ENCODE assay signal across 10 cellular contexts in the genomic region with DNA sequence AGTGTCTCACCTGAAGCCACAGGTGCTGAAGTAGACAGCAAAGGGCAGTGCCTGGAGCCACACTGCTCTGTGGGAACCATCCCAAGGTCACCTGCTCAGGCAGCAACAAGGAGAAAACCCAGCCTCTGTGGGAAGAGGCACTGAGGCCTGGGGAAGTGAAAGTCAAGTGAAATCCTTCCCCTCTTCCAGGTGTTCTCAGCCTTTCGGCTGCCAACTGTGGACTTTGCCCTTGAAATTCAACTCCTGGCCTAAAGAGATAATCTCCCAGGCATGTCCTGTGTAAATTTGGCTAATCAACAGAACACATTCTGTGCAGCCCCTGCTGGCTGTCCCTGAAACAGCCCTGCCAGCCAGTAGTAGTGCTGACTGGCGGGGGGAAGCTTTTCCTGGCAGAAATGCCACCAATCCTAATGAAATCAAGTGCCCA.
A peak's percentile ranks its signal among the peaks of the same experiment; 100 is the strongest.
DNase-seq lines count a peak whose midpoint lies in the region; ATAC-seq and TF ChIP-seq lines count a peak whose summit lies in the region.
"Had no signal": no experiment of that assay in that cellular context is flagged by ENCODE, and none has a peak within 500 bp of the region (broad histone marks: within the 10 kb centered on the region; RNA-seq: fewer than 3 reads in every experiment).

No MANE protein-coding gene starts in this region.

- H3K27ac ChIP-seq in SK-N-SH (ENCODE audit: low read depth in 2 of 2, low read length in 1 of 2) = no peak overlapping the region

- ATAC-seq in left ventricle myocardium superior (peak; percentile 88), GM18511 (IDR thresholded peaks at IDR 0.05; ENCODE audit: unreplicated experiment) (no peak), GM19324 (IDR thresholded peaks at IDR 0.05; ENCODE audit: low FRiP score, unreplicated experiment) (no peak)
- peak; percentile 21 for ATAC-seq in stimulated activated effector memory CD8-positive, alpha-beta T cell treated with anti-CD3 and anti-CD28 coated beads, Interleukin-12 subunit alpha, Interleukin-12 subunit beta, amount 100 ng/mL, for 72 hours

- H3K4me3 ChIP-seq in SK-N-SH (ENCODE audit: low read depth in 2 of 2, low read length in 1 of 2) = no peak overlapping the region

- H3K4me1 ChIP-seq in SK-N-SH (ENCODE audit: control insufficient read depth in 1 of 2, insufficient read depth in 2 of 2, low read depth in 1 of 2, low read length in 1 of 2) = no peaks in the 10 kb centered on the region; a peak in 1 of 4 replicates

- POLR2A ChIA-PET in HEK293T (lab: Yijun Ruan, JAX) (interaction anchor here (2.2 kb wide), 1 partner anchor 106 kb away, joined by 5 read pairs; no protein-coding TSS in a partner anchor), SK-N-SH (lab: Yijun Ruan, JAX) (no interaction called here)
- POLR2A ChIA-PET in activated CD4-positive, alpha-beta memory T cell treated with anti-CD3 and anti-CD28 coated beads for 36 hours (lab: Charles Lee) = no interaction called here

- peaks cover 0 to 26% of the 10 kb centered on the region in 2 experiments for H3K36me3 ChIP-seq in SK-N-SH (replicated peaks in 1 of 2; ENCODE audit: control insufficient read depth in 1 of 2, insufficient read depth in 2 of 2, low read length in 1 of 2)

- H3K4me2 ChIP-seq in SK-N-SH = no peak overlapping the region

- H3K9me2 ChIP-seq in SK-N-SH = no peaks in the 10 kb centered on the region

- WGBS in SK-N-SH (ENCODE audit: low lambda C conversion rate) = 91% methylated on average over 1 of the region's 2 CpGs

- DNase-seq in HEK293T (ENCODE audit: extremely low spot score) (peak; percentile 33), SK-N-SH (no peak), left ventricle myocardium superior (peak; percentile 56)
- DNase-seq in stimulated activated effector memory CD8-positive, alpha-beta T cell treated with anti-CD3 and anti-CD28 coated beads, Interleukin-12 subunit alpha, Interleukin-12 subunit beta, amount 100 ng/mL, for 72 hours (ENCODE audit: low spot score in 2 of 2) = no peak
- no peak for DNase-seq in activated CD4-positive, alpha-beta memory T cell treated with anti-CD3 and anti-CD28 coated beads for 36 hours
- DNase-seq: NCI-H187 treated with DMSO at 0.1 percent for 48 hours; stimulated activated CD4-positive, alpha-beta T cell treated with anti-CD3 and anti-CD28 coated beads, Interleukin-4, amount 100 ng/mL, for 1 hour had no signal

- intact Hi-C loops in left ventricle myocardium superior (cut with micrococcal nuclease) = no loop called here
- intact Hi-C loops in activated CD4-positive, alpha-beta memory T cell treated with anti-CD3 and anti-CD28 coated beads for 36 hours (cut with micrococcal nuclease) = no loop called here

- peaks cover 10% of the 10 kb centered on the region for H3K27me3 Mint-ChIP-seq in activated CD4-positive, alpha-beta memory T cell treated with anti-CD3 and anti-CD28 coated beads for 36 hours
- H3K27me3 Mint-ChIP-seq: brain had no signal

- TF ChIP-seq CTCF in SK-N-SH (IDR thresholded peaks at IDR 0.05) = peak; percentile 27

- no peaks in the 10 kb centered on the region for H3K4me1 Mint-ChIP-seq in stimulated activated effector memory CD8-positive, alpha-beta T cell treated with anti-CD3 and anti-CD28 coated beads, Interleukin-12 subunit alpha, Interleukin-12 subunit beta, amount 100 ng/mL, for 72 hours
- H3K4me1 Mint-ChIP-seq in activated CD4-positive, alpha-beta memory T cell treated with anti-CD3 and anti-CD28 coated beads for 36 hours (ENCODE audit: low read depth) = no peaks in the 10 kb centered on the region

- H3F3A ChIP-seq in SK-N-SH (replicated peaks; ENCODE audit: insufficient read depth) = peaks cover 5% of the 10 kb centered on the region

- no peaks in the 10 kb centered on the region for H3K27me3 ChIP-seq in SK-N-SH (ENCODE audit: insufficient read depth)

- no peaks in the 10 kb centered on the region; the same call in 1 of the 2 replicates for H4K20me1 ChIP-seq in SK-N-SH (ENCODE audit: insufficient read depth)

- peak; percentile 6; the same call in 1 of the 2 replicates for TF ChIP-seq RAD21 in SK-N-SH (IDR thresholded peaks at IDR 0.05; ENCODE audit: low read length)

- H3K9me3 ChIP-seq in SK-N-SH = no peaks in the 10 kb centered on the region

- H3K79me2 ChIP-seq in SK-N-SH (ENCODE audit: insufficient read depth) = peaks cover 26% of the 10 kb centered on the region; the same call in 1 of the 2 replicates

- no peak overlapping the region for H2AFZ ChIP-seq in SK-N-SH (ENCODE audit: low read depth)

- H3K9ac ChIP-seq in SK-N-SH = no peak overlapping the region

- no peak for TF ChIP-seq EP300 in SK-N-SH (IDR thresholded peaks at IDR 0.05; ENCODE audit: borderline replicate concordance in 1 of 2, low read depth in 1 of 2, low read length in 1 of 2)

- no peaks in the 10 kb centered on the region for H3K36me3 Mint-ChIP-seq in stimulated activated effector memory CD8-positive, alpha-beta T cell treated with anti-CD3 and anti-CD28 coated beads, Interleukin-12 subunit alpha, Interleukin-12 subunit beta, amount 100 ng/mL, for 72 hours
- no peaks in the 10 kb centered on the region for H3K36me3 Mint-ChIP-seq in activated CD4-positive, alpha-beta memory T cell treated with anti-CD3 and anti-CD28 coated beads for 36 hours

- H3K27ac Mint-ChIP-seq in stimulated activated effector memory CD8-positive, alpha-beta T cell treated with anti-CD3 and anti-CD28 coated beads, Interleukin-12 subunit alpha, Interleukin-12 subunit beta, amount 100 ng/mL, for 72 hours = no peak overlapping the region
- no peak overlapping the region for H3K27ac Mint-ChIP-seq in activated CD4-positive, alpha-beta memory T cell treated with anti-CD3 and anti-CD28 coated beads for 36 hours

- CTCF ChIA-PET in HEK293T (lab: Yijun Ruan, JAX) = interaction anchor here (0.5 to 0.6 kb wide), 2 partner anchors 9 to 17 kb away, joined by 4 to 7 read pairs; no protein-coding TSS in a partner anchor
- CTCF ChIA-PET in SK-N-SH (lab: Yijun Ruan, JAX) = interaction anchor here (1.0 to 2.0 kb wide), 4 partner anchors 8 to 36 kb away, joined by 3 to 7 read pairs (median 4); no protein-coding TSS in a partner anchor
- CTCF ChIA-PET in activated CD4-positive, alpha-beta memory T cell treated with anti-CD3 and anti-CD28 coated beads for 36 hours (lab: Charles Lee) = no interaction called here

- no peaks in the 10 kb centered on the region for H3K9me3 Mint-ChIP-seq in stimulated activated effector memory CD8-positive, alpha-beta T cell treated with anti-CD3 and anti-CD28 coated beads, Interleukin-12 subunit alpha, Interleukin-12 subunit beta, amount 100 ng/mL, for 72 hours
- no peaks in the 10 kb centered on the region for H3K9me3 Mint-ChIP-seq in activated CD4-positive, alpha-beta memory T cell treated with anti-CD3 and anti-CD28 coated beads for 36 hours
- H3K9me3 Mint-ChIP-seq: brain had no signal

- no peak overlapping the region for H3K4me3 Mint-ChIP-seq in stimulated activated effector memory CD8-positive, alpha-beta T cell treated with anti-CD3 and anti-CD28 coated beads, Interleukin-12 subunit alpha, Interleukin-12 subunit beta, amount 100 ng/mL, for 72 hours
- no peak overlapping the region for H3K4me3 Mint-ChIP-seq in activated CD4-positive, alpha-beta memory T cell treated with anti-CD3 and anti-CD28 coated beads for 36 hours
- H3K4me3 Mint-ChIP-seq: brain had no signal

TF ChIP-seq in HEK293T, 16 proteins besides CTCF, POLR2A, EP300 and RAD21:
- TF ChIP-seq TARDBP (IDR thresholded peaks at IDR 0.05) = no peak

TF ChIP-seq in SK-N-SH, 30 proteins besides CTCF, POLR2A, EP300 and RAD21 (continues in another document):
- TF ChIP-seq, protein P1, sequence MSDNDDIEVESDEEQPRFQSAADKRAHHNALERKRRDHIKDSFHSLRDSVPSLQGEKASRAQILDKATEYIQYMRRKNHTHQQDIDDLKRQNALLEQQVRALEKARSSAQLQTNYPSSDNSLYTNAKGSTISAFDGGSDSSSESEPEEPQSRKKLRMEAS (IDR thresholded peaks at IDR 0.05; ENCODE audit: low read depth) = no peak
- TF ChIP-seq CHD2 (IDR thresholded peaks at IDR 0.05; ENCODE audit: low read length, partially characterized antibody) (no peak), NFIC (IDR thresholded peaks at IDR 0.05; ENCODE audit: borderline replicate concordance) (no peak), NRF1 (IDR thresholded peaks at IDR 0.05; ENCODE audit: low read depth, low read length) (no peak), JUND (IDR thresholded peaks at IDR 0.05) (no peak), RXRA (IDR thresholded peaks at IDR 0.05; ENCODE audit: borderline replicate concordance, low read depth) (no peak)
- TF ChIP-seq, protein P2, sequence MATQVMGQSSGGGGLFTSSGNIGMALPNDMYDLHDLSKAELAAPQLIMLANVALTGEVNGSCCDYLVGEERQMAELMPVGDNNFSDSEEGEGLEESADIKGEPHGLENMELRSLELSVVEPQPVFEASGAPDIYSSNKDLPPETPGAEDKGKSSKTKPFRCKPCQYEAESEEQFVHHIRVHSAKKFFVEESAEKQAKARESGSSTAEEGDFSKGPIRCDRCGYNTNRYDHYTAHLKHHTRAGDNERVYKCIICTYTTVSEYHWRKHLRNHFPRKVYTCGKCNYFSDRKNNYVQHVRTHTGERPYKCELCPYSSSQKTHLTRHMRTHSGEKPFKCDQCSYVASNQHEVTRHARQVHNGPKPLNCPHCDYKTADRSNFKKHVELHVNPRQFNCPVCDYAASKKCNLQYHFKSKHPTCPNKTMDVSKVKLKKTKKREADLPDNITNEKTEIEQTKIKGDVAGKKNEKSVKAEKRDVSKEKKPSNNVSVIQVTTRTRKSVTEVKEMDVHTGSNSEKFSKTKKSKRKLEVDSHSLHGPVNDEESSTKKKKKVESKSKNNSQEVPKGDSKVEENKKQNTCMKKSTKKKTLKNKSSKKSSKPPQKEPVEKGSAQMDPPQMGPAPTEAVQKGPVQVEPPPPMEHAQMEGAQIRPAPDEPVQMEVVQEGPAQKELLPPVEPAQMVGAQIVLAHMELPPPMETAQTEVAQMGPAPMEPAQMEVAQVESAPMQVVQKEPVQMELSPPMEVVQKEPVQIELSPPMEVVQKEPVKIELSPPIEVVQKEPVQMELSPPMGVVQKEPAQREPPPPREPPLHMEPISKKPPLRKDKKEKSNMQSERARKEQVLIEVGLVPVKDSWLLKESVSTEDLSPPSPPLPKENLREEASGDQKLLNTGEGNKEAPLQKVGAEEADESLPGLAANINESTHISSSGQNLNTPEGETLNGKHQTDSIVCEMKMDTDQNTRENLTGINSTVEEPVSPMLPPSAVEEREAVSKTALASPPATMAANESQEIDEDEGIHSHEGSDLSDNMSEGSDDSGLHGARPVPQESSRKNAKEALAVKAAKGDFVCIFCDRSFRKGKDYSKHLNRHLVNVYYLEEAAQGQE (IDR thresholded peaks at IDR 0.05; ENCODE audit: low read depth, low read length) = no peak
- TF ChIP-seq, protein P3, sequence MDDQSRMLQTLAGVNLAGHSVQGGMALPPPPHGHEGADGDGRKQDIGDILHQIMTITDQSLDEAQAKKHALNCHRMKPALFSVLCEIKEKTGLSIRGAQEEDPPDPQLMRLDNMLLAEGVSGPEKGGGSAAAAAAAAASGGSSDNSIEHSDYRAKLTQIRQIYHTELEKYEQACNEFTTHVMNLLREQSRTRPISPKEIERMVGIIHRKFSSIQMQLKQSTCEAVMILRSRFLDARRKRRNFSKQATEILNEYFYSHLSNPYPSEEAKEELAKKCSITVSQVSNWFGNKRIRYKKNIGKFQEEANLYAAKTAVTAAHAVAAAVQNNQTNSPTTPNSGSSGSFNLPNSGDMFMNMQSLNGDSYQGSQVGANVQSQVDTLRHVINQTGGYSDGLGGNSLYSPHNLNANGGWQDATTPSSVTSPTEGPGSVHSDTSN (IDR thresholded peaks at IDR 0.05) = no peak

Comparison
In these comparisons a context has a peak if more than half of its experiments do, and no peak if none do; other contexts are left out.
1. DNase-seq: peak in HEK293T (single experiment) and left ventricle myocardium superior (single experiment); none in SK-N-SH (single experiment), stimulated activated effector memory CD8-positive, alpha-beta T cell treated with anti-CD3 and anti-CD28 coated beads, Interleukin-12 subunit alpha, Interleukin-12 subunit beta, amount 100 ng/mL, for 72 hours (0 of 2) and activated CD4-positive, alpha-beta memory T cell treated with anti-CD3 and anti-CD28 coated beads for 36 hours (single experiment).
2. ATAC-seq: peak in left ventricle myocardium superior (single experiment) and stimulated activated effector memory CD8-positive, alpha-beta T cell treated with anti-CD3 and anti-CD28 coated beads, Interleukin-12 subunit alpha, Interleukin-12 subunit beta, amount 100 ng/mL, for 72 hours (single experiment); none in GM18511 (single experiment) and GM19324 (single experiment).